3 cellular contexts compared by ENCODE assay signal in the genomic region with DNA sequence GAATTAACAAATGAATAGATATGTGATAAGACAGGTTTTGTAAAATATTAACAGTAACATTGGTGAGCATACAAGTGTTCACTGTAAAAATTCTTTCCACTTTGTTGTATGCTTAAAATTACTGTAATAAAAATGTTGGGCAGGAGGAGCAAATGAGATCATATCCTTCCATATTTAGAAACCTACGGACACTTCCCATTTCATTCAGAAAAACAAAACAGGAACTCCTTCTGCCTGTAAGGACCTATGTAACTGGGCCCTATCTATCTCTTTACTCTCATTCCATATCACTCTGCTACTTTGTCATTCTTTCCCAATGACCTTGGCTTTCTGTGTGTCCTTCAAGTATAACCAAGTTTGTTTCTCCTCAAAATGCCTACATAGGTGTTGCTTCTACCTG.
TF ChIP-seq lines count a peak whose summit lies in the region.

No MANE protein-coding gene starts in this region.

TF ChIP-seq in HepG2, 621 proteins besides CTCF, POLR2A, EP300 and RAD21 (continues in another document):
- TF ChIP-seq ZFX (CRISPR knock-in tag; IDR thresholded peaks at IDR 0.05; ENCODE audit: low read depth) (no peak), THYN1 (CRISPR knock-in tag; IDR thresholded peaks at IDR 0.05; ENCODE audit: borderline replicate concordance, low read depth) (no peak), FOXP1 (IDR thresholded peaks at IDR 0.05) (no peak), FOXP1 (CRISPR knock-in tag; IDR thresholded peaks at IDR 0.05) (no peak), ZNF543 (CRISPR knock-in tag; IDR thresholded peaks at IDR 0.05) (no peak), ZNF629 (CRISPR knock-in tag; conservative IDR thresholded peaks at IDR 0.05) (no peak), ZNF703 (CRISPR knock-in tag; IDR thresholded peaks at IDR 0.05; ENCODE audit: borderline replicate concordance) (no peak), WIZ (CRISPR knock-in tag; IDR thresholded peaks at IDR 0.05) (no peak), GPN1 (CRISPR knock-in tag; IDR thresholded peaks at IDR 0.05; ENCODE audit: borderline replicate concordance) (no peak), ZBTB39 (CRISPR knock-in tag; IDR thresholded peaks at IDR 0.05) (no peak)
- TF ChIP-seq, protein P1, sequence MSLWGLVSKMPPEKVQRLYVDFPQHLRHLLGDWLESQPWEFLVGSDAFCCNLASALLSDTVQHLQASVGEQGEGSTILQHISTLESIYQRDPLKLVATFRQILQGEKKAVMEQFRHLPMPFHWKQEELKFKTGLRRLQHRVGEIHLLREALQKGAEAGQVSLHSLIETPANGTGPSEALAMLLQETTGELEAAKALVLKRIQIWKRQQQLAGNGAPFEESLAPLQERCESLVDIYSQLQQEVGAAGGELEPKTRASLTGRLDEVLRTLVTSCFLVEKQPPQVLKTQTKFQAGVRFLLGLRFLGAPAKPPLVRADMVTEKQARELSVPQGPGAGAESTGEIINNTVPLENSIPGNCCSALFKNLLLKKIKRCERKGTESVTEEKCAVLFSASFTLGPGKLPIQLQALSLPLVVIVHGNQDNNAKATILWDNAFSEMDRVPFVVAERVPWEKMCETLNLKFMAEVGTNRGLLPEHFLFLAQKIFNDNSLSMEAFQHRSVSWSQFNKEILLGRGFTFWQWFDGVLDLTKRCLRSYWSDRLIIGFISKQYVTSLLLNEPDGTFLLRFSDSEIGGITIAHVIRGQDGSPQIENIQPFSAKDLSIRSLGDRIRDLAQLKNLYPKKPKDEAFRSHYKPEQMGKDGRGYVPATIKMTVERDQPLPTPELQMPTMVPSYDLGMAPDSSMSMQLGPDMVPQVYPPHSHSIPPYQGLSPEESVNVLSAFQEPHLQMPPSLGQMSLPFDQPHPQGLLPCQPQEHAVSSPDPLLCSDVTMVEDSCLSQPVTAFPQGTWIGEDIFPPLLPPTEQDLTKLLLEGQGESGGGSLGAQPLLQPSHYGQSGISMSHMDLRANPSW (CRISPR knock-in tag; IDR thresholded peaks at IDR 0.05; ENCODE audit: borderline replicate concordance), result no peak
- TF ChIP-seq, protein P2, sequence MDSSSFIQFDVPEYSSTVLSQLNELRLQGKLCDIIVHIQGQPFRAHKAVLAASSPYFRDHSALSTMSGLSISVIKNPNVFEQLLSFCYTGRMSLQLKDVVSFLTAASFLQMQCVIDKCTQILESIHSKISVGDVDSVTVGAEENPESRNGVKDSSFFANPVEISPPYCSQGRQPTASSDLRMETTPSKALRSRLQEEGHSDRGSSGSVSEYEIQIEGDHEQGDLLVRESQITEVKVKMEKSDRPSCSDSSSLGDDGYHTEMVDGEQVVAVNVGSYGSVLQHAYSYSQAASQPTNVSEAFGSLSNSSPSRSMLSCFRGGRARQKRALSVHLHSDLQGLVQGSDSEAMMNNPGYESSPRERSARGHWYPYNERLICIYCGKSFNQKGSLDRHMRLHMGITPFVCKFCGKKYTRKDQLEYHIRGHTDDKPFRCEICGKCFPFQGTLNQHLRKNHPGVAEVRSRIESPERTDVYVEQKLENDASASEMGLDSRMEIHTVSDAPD (CRISPR knock-in tag; IDR thresholded peaks at IDR 0.05), result no peak

TF ChIP-seq in H1, 55 proteins besides CTCF, POLR2A, EP300 and RAD21 (continues in another document):
- TF ChIP-seq YY1 (IDR thresholded peaks at IDR 0.05; ENCODE audit: low read depth, low read length) (no peak), POLR2AphosphoS5 (IDR thresholded peaks at IDR 0.05; ENCODE audit: low read depth, low read length) (no peak), MAX (IDR thresholded peaks at IDR 0.05) (no peak), ZNF274 (IDR thresholded peaks at IDR 0.05; ENCODE audit: borderline replicate concordance, extremely low read depth, low read length) (no peak), BCL11A (IDR thresholded peaks at IDR 0.05; ENCODE audit: low read depth in 2 of 2, low read length in 2 of 2) (no peak), FOSL1 (IDR thresholded peaks at IDR 0.05; ENCODE audit: insufficient read depth, low read depth, low read length) (no peak), RFX5 (IDR thresholded peaks at IDR 0.05; ENCODE audit: borderline replicate concordance, low read depth, low read length) (no peak), SIX5 (IDR thresholded peaks at IDR 0.05; ENCODE audit: low read depth, low read length) (no peak)

TF ChIP-seq in HEK293T, 16 proteins besides CTCF, POLR2A, EP300 and RAD21:
- TF ChIP-seq, protein P3, sequence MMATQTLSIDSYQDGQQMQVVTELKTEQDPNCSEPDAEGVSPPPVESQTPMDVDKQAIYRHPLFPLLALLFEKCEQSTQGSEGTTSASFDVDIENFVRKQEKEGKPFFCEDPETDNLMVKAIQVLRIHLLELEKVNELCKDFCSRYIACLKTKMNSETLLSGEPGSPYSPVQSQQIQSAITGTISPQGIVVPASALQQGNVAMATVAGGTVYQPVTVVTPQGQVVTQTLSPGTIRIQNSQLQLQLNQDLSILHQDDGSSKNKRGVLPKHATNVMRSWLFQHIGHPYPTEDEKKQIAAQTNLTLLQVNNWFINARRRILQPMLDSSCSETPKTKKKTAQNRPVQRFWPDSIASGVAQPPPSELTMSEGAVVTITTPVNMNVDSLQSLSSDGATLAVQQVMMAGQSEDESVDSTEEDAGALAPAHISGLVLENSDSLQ (IDR thresholded peaks at IDR 0.05), result no peak
- TF ChIP-seq ARNT (IDR thresholded peaks at IDR 0.05) (no peak), SP1 (IDR thresholded peaks at IDR 0.05) (no peak), FOXK2 (IDR thresholded peaks at IDR 0.05) (no peak), BHLHE40 (IDR thresholded peaks at IDR 0.05; ENCODE audit: borderline replicate concordance) (no peak)
